In genomic region chr2:183530333-183530901, GRCh38 we compare ENCODE assay signal across 16 cellular contexts.
A peak's percentile ranks its signal among the peaks of the same experiment; 100 is the strongest.
DNase-seq lines count a peak whose midpoint lies in the region; ATAC-seq and TF ChIP-seq lines count a peak whose summit lies in the region.
"Had no signal": no experiment of that assay in that cellular context is flagged by ENCODE, and none has a peak within 500 bp of the region (broad histone marks: within the 10 kb centered on the region; RNA-seq: fewer than 3 reads in every experiment).

No MANE protein-coding gene starts in this region.

- H3K4me3 ChIP-seq in esophagus squamous epithelium (no peak overlapping the region), WERI-Rb-1 (ENCODE audit: low read depth, low read length) (no peak overlapping the region)
- H3K4me3 ChIP-seq: HAP-1, skin epidermis had no signal

- no peaks in the 10 kb centered on the region for H3K4me1 ChIP-seq in esophagus squamous epithelium
- H3K4me1 ChIP-seq: HAP-1 had no signal

- H3K9me3 ChIP-seq in esophagus squamous epithelium (no peaks in the 10 kb centered on the region), WERI-Rb-1 (ENCODE audit: severe bottlenecking) (no peaks in the 10 kb centered on the region)
- H3K9me3 ChIP-seq: HAP-1, neutrophil had no signal

- TF ChIP-seq CTCF in esophagus squamous epithelium (IDR thresholded peaks at IDR 0.05) (no peak), WERI-Rb-1 (IDR thresholded peaks at IDR 0.05; ENCODE audit: low read depth, low read length) (no peak)

- H3K27me3 ChIP-seq in esophagus squamous epithelium (no peaks in the 10 kb centered on the region), WERI-Rb-1 (ENCODE audit: insufficient read depth, low read depth, severe bottlenecking) (no peaks in the 10 kb centered on the region)
- H3K27me3 ChIP-seq: neutrophil had no signal

- WGBS in esophagus squamous epithelium, 2 donors: 37 to 41% methylated on average over 5 of the region's 5 CpGs

- H3K36me3 ChIP-seq in esophagus squamous epithelium (no peaks in the 10 kb centered on the region), WERI-Rb-1 (no peaks in the 10 kb centered on the region)
- H3K36me3 ChIP-seq: HAP-1, neutrophil had no signal

- H3K27ac ChIP-seq in esophagus squamous epithelium: no peak overlapping the region
- H3K27ac ChIP-seq in WERI-Rb-1: no peak overlapping the region
- H3K27ac ChIP-seq: neutrophil, RWPE1, skin epidermis had no signal

- intact Hi-C loops in esophagus squamous epithelium (cut with DNase I): no loop called here
- intact Hi-C loops in head of caudate nucleus (cut with DNase I): no loop called here

- no peak for TF ChIP-seq POLR2A in esophagus squamous epithelium (IDR thresholded peaks at IDR 0.05)

- ATAC-seq in GM18909 (IDR thresholded peaks at IDR 0.05; ENCODE audit: poor library complexity, unreplicated experiment) (peak; percentile 64), GM21717 (IDR thresholded peaks at IDR 0.05; ENCODE audit: unreplicated experiment) (peak; percentile 79), HG03342 (IDR thresholded peaks at IDR 0.05; ENCODE audit: unreplicated experiment) (peak; percentile 56)

- DNase-seq in esophagus squamous epithelium (lab: John Stamatoyannopoulos, UW): no peak
- no peak for DNase-seq in WERI-Rb-1
- no peak for DNase-seq in DMS153 treated with DMSO at 0.1 percent for 48 hours (lab: John Stamatoyannopoulos, UW; ENCODE audit: unreplicated experiment)
- no peak for DNase-seq in head of caudate nucleus
- DNase-seq: glutamatergic neuron, Karpas-422, midbrain, NCI-H1694 treated with DMSO at 0.1 percent for 48 hours, T-helper 1 cell had no signal
